20 cellular contexts compared by ENCODE assay signal in the genomic region with DNA sequence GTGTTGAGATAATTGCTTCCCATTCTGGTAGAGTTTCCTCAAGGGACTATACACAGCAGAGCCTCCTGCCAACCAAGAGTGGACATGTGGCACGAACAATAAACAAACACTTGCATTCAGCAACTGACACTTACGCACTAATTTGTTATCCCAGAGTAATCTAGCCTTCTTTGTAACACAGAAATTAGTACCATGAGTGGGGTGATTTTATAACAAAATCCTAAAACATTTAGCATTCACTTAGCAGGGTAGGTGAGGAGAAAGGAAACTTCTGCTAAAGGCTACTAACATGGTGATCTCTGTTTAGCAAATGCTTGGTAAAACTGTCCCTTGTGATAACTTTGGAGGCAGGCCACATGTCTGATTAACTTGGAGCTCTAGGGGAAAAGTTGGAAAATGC.
A peak's percentile ranks its signal among the peaks of the same experiment; 100 is the strongest.
DNase-seq lines count a peak whose midpoint lies in the region; ATAC-seq, FAIRE-seq and TF ChIP-seq lines count a peak whose summit lies in the region.
"Had no signal": no experiment of that assay in that cellular context is flagged by ENCODE, and none has a peak within 500 bp of the region (broad histone marks: within the 10 kb centered on the region; RNA-seq: fewer than 3 reads in every experiment).

No MANE protein-coding gene starts in this region.

- TF ChIP-seq CTCF in HEK293 (tag by site-specific recombination; IDR thresholded peaks at IDR 0.05), result no peak
- no peak for TF ChIP-seq CTCF in K562 (IDR thresholded peaks at IDR 0.05 in 2 of 3, conservative IDR thresholded peaks at IDR 0.05 in 1 of 3; ENCODE audit: insufficient read depth in 2 of 3, low read depth in 1 of 3, low read length in 3 of 3)

- no peak for FAIRE-seq in K562 (lab: Jason Lieb, UNC)
- FAIRE-seq: A549, D721Med, G401.6, GM12891 had no signal

- no TSS peak for BruUV-seq in K562 (replicated peaks; lab: Mats Ljungman, UMichigan)

- H3K9me3 ChIP-seq in HEK293 (ENCODE audit: control insufficient read depth, insufficient read depth, low read depth, low read length) (no peaks in the 10 kb centered on the region), K562 (replicated peaks; ENCODE audit: control insufficient read depth, insufficient read depth, low read depth, low read length) (no peaks in the 10 kb centered on the region)
- H3K9me3 ChIP-seq: Caco-2 had no signal

- CTCF ChIA-PET in HEK293 (lab: Yijun Ruan, JAX), result no interaction called here
- CTCF ChIA-PET in K562 (lab: Yijun Ruan, JAX; ENCODE audit: low intra/inter-chr PET ratio), result no interaction called here

- no peaks in the 10 kb centered on the region for H4K20me1 ChIP-seq in K562 (replicated peaks; ENCODE audit: control insufficient read depth, insufficient read depth, low read length)
- H4K20me1 ChIP-seq: BLaER1 treated with 17β-estradiol and CSF1 and Interleukin-3, amounts not matched to agents 10 nM and 100 nM had no signal

- H3K4me3 ChIP-seq in HEK293 (ENCODE audit: low read depth, low read length), result no peak overlapping the region
- H3K4me3 ChIP-seq in K562, result no peak overlapping the region
- H3K4me3 ChIP-seq: A549; BLaER1 treated with 17β-estradiol and CSF1 and Interleukin-3, amounts not matched to agents 10 nM and 100 nM had no signal

- no peak overlapping the region for H3K27ac ChIP-seq in HEK293 (ENCODE audit: extremely low read depth, low read depth, low read length)
- no peak overlapping the region for H3K27ac ChIP-seq in K562 (ENCODE audit: extremely low read depth, low read depth, low read length)
- H3K27ac ChIP-seq: 22Rv1; A549; BLaER1 treated with 17β-estradiol and CSF1 and Interleukin-3, amounts not matched to agents 10 nM and 100 nM; C4-2B had no signal

- no peak for ATAC-seq in K562
- no peak for ATAC-seq in GM18870 (IDR thresholded peaks at IDR 0.05; ENCODE audit: unreplicated experiment)
- no peak for ATAC-seq in HG03521 (IDR thresholded peaks at IDR 0.05; ENCODE audit: unreplicated experiment)
- ATAC-seq: A549; CD8-positive, alpha-beta T cell had no signal

- H3K9ac ChIP-seq in K562 (ENCODE audit: insufficient read depth in 1 of 2, low read depth in 2 of 2, low read length in 2 of 2), result no peak overlapping the region
- H3K9ac ChIP-seq: BLaER1 treated with 17β-estradiol and CSF1 and Interleukin-3, amounts not matched to agents 10 nM and 100 nM had no signal

- H3K4me2 ChIP-seq in K562 (ENCODE audit: insufficient read depth, low read length), result no peak overlapping the region
- H3K4me2 ChIP-seq: A549; BLaER1 treated with 17β-estradiol and CSF1 and Interleukin-3, amounts not matched to agents 10 nM and 100 nM had no signal

- TF ChIP-seq POLR2A in K562 (conservative IDR thresholded peaks at IDR 0.05), result no peak

- no peaks in the 10 kb centered on the region for H3K27me3 ChIP-seq in K562 (ENCODE audit: control insufficient read depth in 2 of 2, insufficient read depth in 2 of 2, low read length in 2 of 2)
- H3K27me3 ChIP-seq: BLaER1 treated with 17β-estradiol and CSF1 and Interleukin-3, amounts not matched to agents 10 nM and 100 nM had no signal

- in situ Hi-C loops in K562 (cut with MboI), result no loop called here

- H3K4me1 ChIP-seq in HEK293 (ENCODE audit: control insufficient read depth, insufficient read depth, low read length) (no peaks in the 10 kb centered on the region), K562 (replicated peaks in 1 of 2; ENCODE audit: control insufficient read depth in 2 of 2, insufficient read depth in 2 of 2, low read length in 2 of 2) (no peaks in the 10 kb centered on the region)
- H3K4me1 ChIP-seq: A549; BLaER1 treated with 17β-estradiol and CSF1 and Interleukin-3, amounts not matched to agents 10 nM and 100 nM; Caco-2 had no signal

- 0% methylated on average over 2 of the region's 2 CpGs for WGBS in K562 (ENCODE audit: insufficient coverage, low coverage, missing lambda C conversion rate)

- H3K36me3 ChIP-seq in HEK293 (ENCODE audit: control insufficient read depth in 2 of 2, insufficient read depth in 1 of 2, low read length in 2 of 2) (no peaks in the 10 kb centered on the region), K562 (ENCODE audit: control insufficient read depth, insufficient read depth, low read length) (no peaks in the 10 kb centered on the region)

- POLR2A ChIA-PET in HEK293 (lab: Yijun Ruan, JAX), result no interaction called here
- POLR2A ChIA-PET in K562 (lab: Yijun Ruan, JAX), result interaction anchor here (0.6 kb wide), 1 partner anchor 1087 kb away, joined by 4 read pairs; no protein-coding TSS in a partner anchor

- DNase-seq in NCI-H2107 treated with DMSO at 0.1 percent for 48 hours (lab: John Stamatoyannopoulos, UW; ENCODE audit: unreplicated experiment) (peak; percentile 8), NCI-H2107 (lab: John Stamatoyannopoulos, UW) (no peak), K562 (ENCODE audit: extremely low read depth in 1 of 4, low spot score in 3 of 4) (no peak)
- DNase-seq: AML-193; Caco-2; Calu3; CD4-positive, alpha-beta T cell; CD8-positive, alpha-beta T cell; DMS79 treated with DMSO at 0.1 percent for 48 hours; GF-D8 had no signal

- H3K9me1 ChIP-seq in K562 (ENCODE audit: control insufficient read depth, insufficient read depth, low read length), result no peaks in the 10 kb centered on the region

- intact Hi-C loops in K562 (cut with micrococcal nuclease), result no loop called here

- no peak for TF ChIP-seq EP300 in K562 (IDR thresholded peaks at IDR 0.05; ENCODE audit: low read length)

- H2AFZ ChIP-seq in K562 (ENCODE audit: low read depth, low read length), result no peak overlapping the region

- no peak for TF ChIP-seq RAD21 in K562 (CRISPR knock-in tag; conservative IDR thresholded peaks at IDR 0.05 in 1 of 2, IDR thresholded peaks at IDR 0.05 in 1 of 2)

- no peaks in the 10 kb centered on the region for H3K79me2 ChIP-seq in K562 (ENCODE audit: control insufficient read depth, insufficient read depth, low read length)

TF ChIP-seq in HEK293, 187 proteins besides CTCF, POLR2A, EP300 and RAD21:
- TF ChIP-seq ZSCAN16 (tag by site-specific recombination; IDR thresholded peaks at IDR 0.05), result no peak
- peak; percentile 78 for TF ChIP-seq ZNF707 (tag by site-specific recombination; IDR thresholded peaks at IDR 0.05)
- no peak for TF ChIP-seq ZNF324 (tag by site-specific recombination; IDR thresholded peaks at IDR 0.05)
- TF ChIP-seq, protein P1, sequence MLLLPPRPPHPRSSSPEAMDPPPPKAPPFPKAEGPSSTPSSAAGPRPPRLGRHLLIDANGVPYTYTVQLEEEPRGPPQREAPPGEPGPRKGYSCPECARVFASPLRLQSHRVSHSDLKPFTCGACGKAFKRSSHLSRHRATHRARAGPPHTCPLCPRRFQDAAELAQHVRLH (tag by site-specific recombination; IDR thresholded peaks at IDR 0.05), result no peak
- no peak for TF ChIP-seq ZNF529 (tag by site-specific recombination; IDR thresholded peaks at IDR 0.05; ENCODE audit: insufficient replicate concordance)

TF ChIP-seq in K562, 482 proteins besides CTCF, POLR2A, EP300 and RAD21:
- TF ChIP-seq ZNF707 (CRISPR knock-in tag; conservative IDR thresholded peaks at IDR 0.05), result peak; percentile 78
- TF ChIP-seq, protein P2, sequence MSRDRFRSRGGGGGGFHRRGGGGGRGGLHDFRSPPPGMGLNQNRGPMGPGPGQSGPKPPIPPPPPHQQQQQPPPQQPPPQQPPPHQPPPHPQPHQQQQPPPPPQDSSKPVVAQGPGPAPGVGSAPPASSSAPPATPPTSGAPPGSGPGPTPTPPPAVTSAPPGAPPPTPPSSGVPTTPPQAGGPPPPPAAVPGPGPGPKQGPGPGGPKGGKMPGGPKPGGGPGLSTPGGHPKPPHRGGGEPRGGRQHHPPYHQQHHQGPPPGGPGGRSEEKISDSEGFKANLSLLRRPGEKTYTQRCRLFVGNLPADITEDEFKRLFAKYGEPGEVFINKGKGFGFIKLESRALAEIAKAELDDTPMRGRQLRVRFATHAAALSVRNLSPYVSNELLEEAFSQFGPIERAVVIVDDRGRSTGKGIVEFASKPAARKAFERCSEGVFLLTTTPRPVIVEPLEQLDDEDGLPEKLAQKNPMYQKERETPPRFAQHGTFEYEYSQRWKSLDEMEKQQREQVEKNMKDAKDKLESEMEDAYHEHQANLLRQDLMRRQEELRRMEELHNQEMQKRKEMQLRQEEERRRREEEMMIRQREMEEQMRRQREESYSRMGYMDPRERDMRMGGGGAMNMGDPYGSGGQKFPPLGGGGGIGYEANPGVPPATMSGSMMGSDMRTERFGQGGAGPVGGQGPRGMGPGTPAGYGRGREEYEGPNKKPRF (IDR thresholded peaks at IDR 0.05; ENCODE audit: low read depth, low read length), result no peak
